In the genomic region with DNA sequence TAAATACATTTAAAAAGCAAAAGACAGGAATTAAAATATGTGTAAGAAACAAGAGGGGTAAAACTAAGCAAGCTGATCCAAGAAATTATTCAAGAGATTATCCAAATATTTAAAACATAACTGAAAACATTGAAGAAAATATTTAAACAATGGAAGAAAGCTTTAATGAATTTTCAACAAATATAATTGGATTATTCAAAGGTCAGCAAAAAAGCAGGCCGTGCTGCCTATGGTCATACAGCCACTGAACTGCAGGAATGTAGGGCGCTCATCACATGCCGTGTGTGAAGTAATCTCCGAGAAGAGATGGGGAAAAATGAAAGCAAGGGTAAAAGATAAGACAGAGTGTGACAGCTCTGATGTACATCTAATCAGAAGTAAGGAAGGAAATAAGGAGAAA, we compare ENCODE assay signal across 24 cellular contexts.
DNase-seq lines count a peak whose midpoint lies in the region; ATAC-seq, FAIRE-seq and TF ChIP-seq lines count a peak whose summit lies in the region.
"Had no signal": no experiment of that assay in that cellular context is flagged by ENCODE, and none has a peak within 500 bp of the region (broad histone marks: within the 10 kb centered on the region; RNA-seq: fewer than 3 reads in every experiment).

No MANE protein-coding gene starts in this region.

- H3K27ac ChIP-seq in HepG2 (ENCODE audit: extremely low read length, insufficient read depth, low read length) (no peak overlapping the region), right lobe of liver (no peak overlapping the region), K562 (ENCODE audit: extremely low read depth, low read depth, low read length) (no peak overlapping the region), neuronal stem cell (replicated peaks; ENCODE audit: low read length) (no peak overlapping the region), breast epithelium (no peak overlapping the region)
- H3K27ac ChIP-seq: 22Rv1; BLaER1 treated with 17β-estradiol and CSF1 and Interleukin-3, amounts not matched to agents 10 nM and 100 nM had no signal

- DNase-seq in HepG2 (ENCODE audit: low spot score) (no peak), right lobe of liver (no peak), K562 (ENCODE audit: extremely low read depth in 1 of 4, low spot score in 3 of 4) (no peak), neuronal stem cell (ENCODE audit: low spot score) (no peak), breast epithelium (ENCODE audit: low spot score in 2 of 2) (no peak)
- DNase-seq: ACHN; AML-193; BE2C; CD4-positive, alpha-beta T cell; CD8-positive, alpha-beta memory T cell; DMS 273 treated with DMSO at 0.1 percent for 48 hours; DMS79; EL; GDM1; GOT3; HFFc6 had no signal

- no peak overlapping the region for H2BK5ac ChIP-seq in neuronal stem cell (ENCODE audit: low read length)

- no peak overlapping the region for H3K14ac ChIP-seq in neuronal stem cell (ENCODE audit: low read length)

- no peaks in the 10 kb centered on the region for H4K20me1 ChIP-seq in HepG2 (ENCODE audit: insufficient read depth, low read length)
- no peaks in the 10 kb centered on the region for H4K20me1 ChIP-seq in K562 (replicated peaks; ENCODE audit: control insufficient read depth, insufficient read depth, low read length)
- H4K20me1 ChIP-seq: BLaER1 treated with 17β-estradiol and CSF1 and Interleukin-3, amounts not matched to agents 10 nM and 100 nM had no signal

- WGBS in HepG2 (ENCODE audit: low lambda C conversion rate) = 18% methylated on average over 4 of the region's 4 CpGs
- 49% methylated on average over 4 of the region's 4 CpGs for WGBS in right lobe of liver (ENCODE audit: insufficient coverage, low coverage, low lambda C conversion rate, missing lambda C conversion rate)
- WGBS in K562 (ENCODE audit: insufficient coverage, low coverage, missing lambda C conversion rate) = 0% methylated on average over 4 of the region's 4 CpGs
- no CpG with 5 or more reads among the region's 4 CpGs for WGBS in neuronal stem cell (ENCODE audit: extremely low coverage in 2 of 2, insufficient read length in 2 of 2, insufficient replicate concordance in 1 of 2), 2 donors

- H3K9ac ChIP-seq in HepG2 (ENCODE audit: insufficient read depth, low read depth, low read length) (no peak overlapping the region), K562 (ENCODE audit: insufficient read depth in 1 of 2, low read depth in 2 of 2, low read length in 2 of 2) (no peak overlapping the region), neuronal stem cell (ENCODE audit: low read depth, low read length, poor library complexity) (no peak overlapping the region)
- H3K9ac ChIP-seq: BLaER1 treated with 17β-estradiol and CSF1 and Interleukin-3, amounts not matched to agents 10 nM and 100 nM had no signal

- H3K79me2 ChIP-seq in HepG2 (ENCODE audit: insufficient read depth, low read length) = no peaks in the 10 kb centered on the region
- no peaks in the 10 kb centered on the region for H3K79me2 ChIP-seq in K562 (ENCODE audit: control insufficient read depth, insufficient read depth, low read length)

- no peak overlapping the region for H4K91ac ChIP-seq in neuronal stem cell (ENCODE audit: low read depth, low read length, poor library complexity)

- H3K4me3 ChIP-seq in HepG2 (replicated peaks in 1 of 3; ENCODE audit: insufficient read depth in 1 of 3, low read depth in 2 of 3, low read length in 3 of 3) (no peak overlapping the region), right lobe of liver (no peak overlapping the region), K562 (no peak overlapping the region), neuronal stem cell (ENCODE audit: low read length in 2 of 2) (no peak overlapping the region), breast epithelium (no peak overlapping the region)
- H3K4me3 ChIP-seq: BLaER1 treated with 17β-estradiol and CSF1 and Interleukin-3, amounts not matched to agents 10 nM and 100 nM; HAP-1 had no signal

- BruUV-seq in HepG2 (replicated peaks; lab: Mats Ljungman, UMichigan) = no TSS peak
- BruUV-seq in K562 (replicated peaks; lab: Mats Ljungman, UMichigan) = no TSS peak

- FAIRE-seq in HepG2 (lab: Jason Lieb, UNC) = no peak
- no peak for FAIRE-seq in K562 (lab: Jason Lieb, UNC)
- FAIRE-seq: D721Med, GM12891, GM18507, H54 had no signal

- H3K23ac ChIP-seq in neuronal stem cell (ENCODE audit: low read depth, low read length, poor library complexity) = no peak overlapping the region

- H3K4ac ChIP-seq in neuronal stem cell (ENCODE audit: low read length) = no peak overlapping the region

- H3K4me1 ChIP-seq in HepG2 (ENCODE audit: insufficient read depth, low read length) (no peaks in the 10 kb centered on the region), right lobe of liver (no peaks in the 10 kb centered on the region), K562 (replicated peaks in 1 of 2; ENCODE audit: control insufficient read depth in 2 of 2, insufficient read depth in 2 of 2, low read length in 2 of 2) (no peaks in the 10 kb centered on the region), neuronal stem cell (ENCODE audit: control insufficient read depth in 2 of 2, insufficient read depth in 1 of 2, low read depth in 1 of 2, low read length in 2 of 2) (peaks cover 0 to 5% of the 10 kb centered on the region in 2 donors), breast epithelium (no peaks in the 10 kb centered on the region)
- H3K4me1 ChIP-seq: BLaER1 treated with 17β-estradiol and CSF1 and Interleukin-3, amounts not matched to agents 10 nM and 100 nM had no signal

- H3K18ac ChIP-seq in neuronal stem cell (ENCODE audit: low read length) = no peak overlapping the region

- no peak overlapping the region for H4K8ac ChIP-seq in neuronal stem cell (ENCODE audit: low read depth, low read length)

- intact Hi-C loops in HepG2 (cut with micrococcal nuclease; ENCODE audit: unreplicated experiment) (no loop called here), right lobe of liver (cut with DNase I) (no loop called here), K562 (cut with micrococcal nuclease) (no loop called here), breast epithelium (cut with DNase I; ENCODE audit: low total_unique reads) (no loop called here)

- H2BK120ac ChIP-seq in neuronal stem cell (ENCODE audit: low read depth, low read length) = no peak overlapping the region

- H2AFZ ChIP-seq in HepG2 (ENCODE audit: low read length) (no peak overlapping the region), K562 (ENCODE audit: low read depth, low read length) (no peak overlapping the region), neuronal stem cell (ENCODE audit: low read length) (peak overlapping the region; percentile 53)

- no peak overlapping the region for H3K4me2 ChIP-seq in HepG2 (ENCODE audit: low read depth, low read length)
- no peak overlapping the region for H3K4me2 ChIP-seq in K562 (ENCODE audit: insufficient read depth, low read length)
- no peak overlapping the region for H3K4me2 ChIP-seq in neuronal stem cell (ENCODE audit: insufficient read depth, low read length, poor library complexity, severe bottlenecking)
- H3K4me2 ChIP-seq: BLaER1 treated with 17β-estradiol and CSF1 and Interleukin-3, amounts not matched to agents 10 nM and 100 nM had no signal

- no peak overlapping the region for H2BK15ac ChIP-seq in neuronal stem cell (ENCODE audit: low read length)

- in situ Hi-C loops in HepG2 (cut with HindIII; ENCODE audit: extremely low pct_ligation_motif_present, low pct_unique_long_range_greater_than_20kb) = no loop called here
- in situ Hi-C loops in K562 (cut with MboI) = loop anchor here (25.0 kb wide), 1 partner anchor 1885 kb away; no protein-coding TSS in a partner anchor

- no peaks in the 10 kb centered on the region for H3K79me1 ChIP-seq in neuronal stem cell (ENCODE audit: low read depth, low read length)

- TF ChIP-seq POLR2A in HepG2 (IDR thresholded peaks at IDR 0.05; ENCODE audit: insufficient read depth in 1 of 2, low read depth in 2 of 2, low read length in 2 of 2) (no peak), right lobe of liver (IDR thresholded peaks at IDR 0.05) (no peak), K562 (conservative IDR thresholded peaks at IDR 0.05) (no peak), breast epithelium (IDR thresholded peaks at IDR 0.05) (no peak)

- CTCF ChIA-PET in HepG2 (lab: Yijun Ruan, JAX; ENCODE audit: low intra/inter-chr PET ratio, low total read pairs) (no interaction called here), K562 (lab: Yijun Ruan, JAX; ENCODE audit: low intra/inter-chr PET ratio) (no interaction called here)

- no peak for TF ChIP-seq CTCF in HepG2 (CRISPR knock-in tag; IDR thresholded peaks at IDR 0.05)
- TF ChIP-seq CTCF in right lobe of liver (IDR thresholded peaks at IDR 0.05) = no peak
- no peak for TF ChIP-seq CTCF in K562 (IDR thresholded peaks at IDR 0.05 in 2 of 3, conservative IDR thresholded peaks at IDR 0.05 in 1 of 3; ENCODE audit: insufficient read depth in 2 of 3, low read depth in 1 of 3, low read length in 3 of 3)
- no peak for TF ChIP-seq CTCF in breast epithelium (IDR thresholded peaks at IDR 0.05)

- H3K27me3 ChIP-seq in HepG2 (ENCODE audit: control insufficient read depth in 1 of 2, insufficient read depth in 2 of 2, low read length in 2 of 2) (no peaks in the 10 kb centered on the region), right lobe of liver (no peaks in the 10 kb centered on the region), K562 (ENCODE audit: control insufficient read depth in 2 of 2, insufficient read depth in 2 of 2, low read length in 2 of 2) (no peaks in the 10 kb centered on the region), neuronal stem cell (ENCODE audit: control insufficient read depth in 3 of 3, insufficient read depth in 3 of 3, low read depth in 1 of 3, low read length in 3 of 3) (no peaks in the 10 kb centered on the region), breast epithelium (no peaks in the 10 kb centered on the region)
- H3K27me3 ChIP-seq: BE2C; BLaER1 treated with 17β-estradiol and CSF1 and Interleukin-3, amounts not matched to agents 10 nM and 100 nM had no signal

- no peaks in the 10 kb centered on the region for H3K36me3 ChIP-seq in HepG2 (replicated peaks in 1 of 2; ENCODE audit: control insufficient read depth in 1 of 2, insufficient read depth in 2 of 2, low read length in 2 of 2)
- H3K36me3 ChIP-seq in right lobe of liver = no peaks in the 10 kb centered on the region
- no peaks in the 10 kb centered on the region for H3K36me3 ChIP-seq in K562 (ENCODE audit: control insufficient read depth, insufficient read depth, low read length)
- H3K36me3 ChIP-seq in neuronal stem cell (replicated peaks in 1 of 2; ENCODE audit: control insufficient read depth in 2 of 2, insufficient read depth in 2 of 2, low read length in 2 of 2) = no peaks in the 10 kb centered on the region
- H3K36me3 ChIP-seq in breast epithelium = no peaks in the 10 kb centered on the region
- H3K36me3 ChIP-seq: BE2C; BLaER1 treated with 17β-estradiol and CSF1 and Interleukin-3, amounts not matched to agents 10 nM and 100 nM; HAP-1 had no signal

- ATAC-seq in HepG2 = no peak
- ATAC-seq in right lobe of liver = no peak
- no peak for ATAC-seq in K562
- no peak for ATAC-seq in GM21390 (IDR thresholded peaks at IDR 0.05; ENCODE audit: unreplicated experiment)

- H3K9me3 ChIP-seq in HepG2 (ENCODE audit: low read length) = peaks cover 8% of the 10 kb centered on the region
- no peaks in the 10 kb centered on the region for H3K9me3 ChIP-seq in right lobe of liver
- no peaks in the 10 kb centered on the region for H3K9me3 ChIP-seq in K562 (replicated peaks; ENCODE audit: control insufficient read depth, insufficient read depth, low read depth, low read length)
- peaks cover 5 to 6% of the 10 kb centered on the region in 2 donors for H3K9me3 ChIP-seq in neuronal stem cell (replicated peaks in 1 of 2; ENCODE audit: control insufficient read depth in 2 of 2, insufficient read depth in 1 of 2, low read depth in 1 of 2, low read length in 2 of 2)
- peaks cover 0 to 8% of the 10 kb centered on the region in 2 donors for H3K9me3 ChIP-seq in breast epithelium
- H3K9me3 ChIP-seq: BE2C had no signal

- H2AK5ac ChIP-seq in neuronal stem cell (ENCODE audit: low read depth, low read length) = no peak overlapping the region

- POLR2A ChIA-PET in HepG2 (lab: Yijun Ruan, JAX) (no interaction called here), K562 (lab: Yijun Ruan, JAX) (no interaction called here)

- TF ChIP-seq EP300 in HepG2 (IDR thresholded peaks at IDR 0.05; ENCODE audit: low read depth in 2 of 2, low read length in 2 of 2) (no peak), HepG2 (CRISPR knock-in tag; IDR thresholded peaks at IDR 0.05; ENCODE audit: borderline replicate concordance) (no peak), K562 (IDR thresholded peaks at IDR 0.05; ENCODE audit: low read length) (no peak)

- TF ChIP-seq RAD21 in HepG2 (CRISPR knock-in tag; IDR thresholded peaks at IDR 0.05) = no peak
- no peak for TF ChIP-seq RAD21 in K562 (CRISPR knock-in tag; conservative IDR thresholded peaks at IDR 0.05 in 1 of 2, IDR thresholded peaks at IDR 0.05 in 1 of 2)

- H2BK12ac ChIP-seq in neuronal stem cell (ENCODE audit: low read length) = no peak overlapping the region

- no peaks in the 10 kb centered on the region for H3K9me1 ChIP-seq in K562 (ENCODE audit: control insufficient read depth, insufficient read depth, low read length)

Comparison
In these comparisons a context has a peak if more than half of its experiments do, and no peak if none do; other contexts are left out.
1. Of the 241 proteins assayed by ChIP-seq in both HepG2 and K562: peak only in HepG2: MAFK; only in K562: MAFG; in both: MAFF; in neither: 238.